Comparison of ENCODE assay signal across 8 cellular contexts in the genomic region with DNA sequence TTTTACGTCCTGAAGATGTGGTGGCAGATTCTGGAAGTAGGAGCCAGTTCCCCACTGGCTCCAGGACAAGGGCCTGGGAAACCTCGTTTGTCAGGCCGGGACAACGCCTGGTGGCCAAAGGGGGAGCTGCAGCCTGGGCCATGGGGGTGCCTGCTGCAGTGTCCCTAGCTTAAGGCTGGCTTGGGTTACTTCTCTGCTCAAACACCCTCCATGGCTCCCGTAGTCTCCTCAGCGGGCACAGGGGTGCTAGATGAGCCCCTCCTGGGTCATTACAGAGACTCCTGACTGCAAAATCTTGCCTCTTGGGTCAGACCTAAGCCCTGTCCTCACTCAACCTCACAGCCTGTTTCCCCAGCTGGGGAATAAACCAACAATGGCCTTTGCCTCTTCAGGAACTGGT. TPM values are rescaled to one million over a fixed set of nuclear protein-coding genes. Genes with fewer than 3 reads are reported as not detected.
DNase-seq lines count a peak whose midpoint lies in the region; ATAC-seq and TF ChIP-seq lines count a peak whose summit lies in the region.

No MANE protein-coding gene starts in this region.

- H3K36me3 ChIP-seq in HCT116 (ENCODE audit: control insufficient read depth in 1 of 2, insufficient read depth in 2 of 2, low read length in 2 of 2) (no peaks in the 10 kb centered on the region), right lobe of liver (no peaks in the 10 kb centered on the region), ascending aorta (no peaks in the 10 kb centered on the region)

- H3K9me2 ChIP-seq in HCT116 (ENCODE audit: insufficient read depth) = no peaks in the 10 kb centered on the region

- H3K9ac ChIP-seq in HCT116 (ENCODE audit: low read length) = no peak overlapping the region

- no peaks in the 10 kb centered on the region for H3K9me3 ChIP-seq in CD4-positive, alpha-beta T cell (ENCODE audit: control insufficient read depth, low read length)
- no peaks in the 10 kb centered on the region for H3K9me3 ChIP-seq in HCT116 (ENCODE audit: control insufficient read depth in 1 of 2, insufficient read depth in 1 of 2, low read depth in 1 of 2, low read length in 2 of 2)
- no peaks in the 10 kb centered on the region for H3K9me3 ChIP-seq in right lobe of liver
- no peaks in the 10 kb centered on the region for H3K9me3 ChIP-seq in ascending aorta

- no peaks in the 10 kb centered on the region for H3K79me2 ChIP-seq in HCT116 (ENCODE audit: insufficient read depth, low read length)

- no peaks in the 10 kb centered on the region for H3K9me3 Mint-ChIP-seq in CD4-positive, alpha-beta T cell
- no peaks in the 10 kb centered on the region for H3K9me3 Mint-ChIP-seq in activated T-helper 17 cell treated with anti-CD3 and anti-CD28 coated beads, Interleukin-2, amount 50 U/mL, for 72 hours

- TF ChIP-seq CTCF in CD4-positive, alpha-beta T cell (IDR thresholded peaks at IDR 0.05) = peak; percentile 31
- TF ChIP-seq CTCF in HCT116 (IDR thresholded peaks at IDR 0.05 in 2 of 3, conservative IDR thresholded peaks at IDR 0.05 in 1 of 3; ENCODE audit: borderline replicate concordance in 1 of 3, insufficient read depth in 1 of 3, low read depth in 2 of 3, low read length in 2 of 3) (peak; percentile 22 to 84 (median 69); a peak in 4 of 6 replicates), right lobe of liver (IDR thresholded peaks at IDR 0.05) (peak; percentile 21 to 39 (median 26)), ascending aorta (IDR thresholded peaks at IDR 0.05) (peak in 1 of 3 experiments; percentile 25)

- no peaks in the 10 kb centered on the region for H3K27me3 ChIP-seq in CD4-positive, alpha-beta T cell (ENCODE audit: control insufficient read depth, insufficient read depth, low read length)
- H3K27me3 ChIP-seq in HCT116 (ENCODE audit: insufficient read depth, low read length) = no peaks in the 10 kb centered on the region
- no peaks in the 10 kb centered on the region for H3K27me3 ChIP-seq in right lobe of liver
- no peaks in the 10 kb centered on the region for H3K27me3 ChIP-seq in ascending aorta

- peak; percentile 70 for ATAC-seq in CD4-positive, alpha-beta T cell (ENCODE audit: poor library complexity)
- ATAC-seq in HCT116 (peak; percentile 81), right lobe of liver (peak in 2 of 4 donors; percentile 31 to 48), HG03135 (IDR thresholded peaks at IDR 0.05; ENCODE audit: unreplicated experiment) (no peak)
- ATAC-seq in activated T-helper 17 cell treated with anti-CD3 and anti-CD28 coated beads, Interleukin-2, amount 50 U/mL, for 72 hours (replicated peaks) = peak; percentile 39

- H2AFZ ChIP-seq in HCT116 (ENCODE audit: low read depth, low read length, poor library complexity, severe bottlenecking) = no peak overlapping the region

- no CpG with 5 or more reads among the region's 6 CpGs for WGBS in right lobe of liver (ENCODE audit: insufficient coverage, low coverage, low lambda C conversion rate, missing lambda C conversion rate)

- no peaks in the 10 kb centered on the region for H3K36me3 Mint-ChIP-seq in CD4-positive, alpha-beta T cell (ENCODE audit: low read depth)
- no peaks in the 10 kb centered on the region for H3K36me3 Mint-ChIP-seq in activated T-helper 17 cell treated with anti-CD3 and anti-CD28 coated beads, Interleukin-2, amount 50 U/mL, for 72 hours (ENCODE audit: low read depth)

- H3K4me2 ChIP-seq in HCT116 (ENCODE audit: low read length) = no peak overlapping the region

- no TSS peak for BruUV-seq in HCT116 (replicated peaks; lab: Mats Ljungman, UMichigan)

- intact Hi-C loops in CD4-positive, alpha-beta T cell (cut with DNase I, micrococcal nuclease) = no loop called here
- intact Hi-C loops in HCT116 (cut with micrococcal nuclease) = no loop called here
- intact Hi-C loops in right lobe of liver (cut with DNase I) = no loop called here
- intact Hi-C loops in ascending aorta (cut with DNase I) = no loop called here

- H4K20me1 ChIP-seq in HCT116 (ENCODE audit: insufficient read depth) = no peaks in the 10 kb centered on the region

- DNase-seq in CD4-positive, alpha-beta T cell = peak in 1 of 10 experiments; percentile 34
- DNase-seq in HCT116 (ENCODE audit: low read depth, low spot score) (no peak), right lobe of liver (no peak), ascending aorta (ENCODE audit: low spot score in 2 of 2) (no peak), NCI-H345 treated with DMSO at 0.1 percent for 48 hours (lab: John Stamatoyannopoulos, UW; ENCODE audit: unreplicated experiment) (no peak), NCI-H748 treated with DMSO at 0.1 percent for 48 hours (lab: John Stamatoyannopoulos, UW) (no peak)

- H3K4me1 Mint-ChIP-seq in CD4-positive, alpha-beta T cell (ENCODE audit: low read depth) = peaks cover 4% of the 10 kb centered on the region
- H3K4me1 Mint-ChIP-seq in activated T-helper 17 cell treated with anti-CD3 and anti-CD28 coated beads, Interleukin-2, amount 50 U/mL, for 72 hours = peaks cover 5% of the 10 kb centered on the region

- TF ChIP-seq POLR2A in HCT116 (IDR thresholded peaks at IDR 0.05; ENCODE audit: borderline replicate concordance, extremely low read depth, insufficient read depth, insufficient read length) (no peak), right lobe of liver (IDR thresholded peaks at IDR 0.05) (no peak)

- H3K4me1 ChIP-seq in HCT116 (ENCODE audit: control insufficient read depth in 1 of 2, insufficient read depth in 2 of 2, low read length in 2 of 2) = no peaks in the 10 kb centered on the region
- H3K4me1 ChIP-seq in right lobe of liver = no peaks in the 10 kb centered on the region
- no peaks in the 10 kb centered on the region for H3K4me1 ChIP-seq in ascending aorta

- no peak overlapping the region for H3K4me3 Mint-ChIP-seq in CD4-positive, alpha-beta T cell
- H3K4me3 Mint-ChIP-seq in activated T-helper 17 cell treated with anti-CD3 and anti-CD28 coated beads, Interleukin-2, amount 50 U/mL, for 72 hours = no peak overlapping the region

- POLR2A ChIA-PET in CD4-positive, alpha-beta T cell (lab: Charles Lee) = no interaction called here
- POLR2A ChIA-PET in HCT116 (lab: Charles Lee) = interaction anchor here (0.8 kb wide), 1 partner anchor 12 kb away, joined by 3 read pairs; no protein-coding TSS in a partner anchor

- CTCF ChIA-PET in CD4-positive, alpha-beta T cell (lab: Charles Lee) = interaction anchor here (0.6 to 2.4 kb wide), 3 partner anchors 21 to 109 kb away, joined by 3 to 9 read pairs (median 6); no protein-coding TSS in a partner anchor
- CTCF ChIA-PET in HCT116 (lab: Charles Lee) = interaction anchor here (0.6 to 4.9 kb wide), 10 partner anchors 9 to 63 kb away, joined by 3 to 52 read pairs (median 3); partner anchors contain the start of gene YJEFN3

- peak; percentile 47; the same call in 1 of the 2 replicates for TF ChIP-seq RAD21 in HCT116 (IDR thresholded peaks at IDR 0.05; ENCODE audit: low read depth)

- H3K4me3 ChIP-seq in HCT116 (replicated peaks in 1 of 2; ENCODE audit: low read depth in 1 of 2, low read length in 2 of 2) (no peak overlapping the region), right lobe of liver (no peak overlapping the region), ascending aorta (no peak overlapping the region)

- no peaks in the 10 kb centered on the region for H3K27me3 Mint-ChIP-seq in CD4-positive, alpha-beta T cell
- H3K27me3 Mint-ChIP-seq in activated T-helper 17 cell treated with anti-CD3 and anti-CD28 coated beads, Interleukin-2, amount 50 U/mL, for 72 hours = no peaks in the 10 kb centered on the region

- no peak overlapping the region for H3K27ac Mint-ChIP-seq in CD4-positive, alpha-beta T cell
- H3K27ac Mint-ChIP-seq in activated T-helper 17 cell treated with anti-CD3 and anti-CD28 coated beads, Interleukin-2, amount 50 U/mL, for 72 hours = no peak overlapping the region

- H3K27ac ChIP-seq in CD4-positive, alpha-beta T cell (ENCODE audit: low read depth, low read length) = no peak overlapping the region
- H3K27ac ChIP-seq in HCT116 (ENCODE audit: low read depth, low read length) (no peak overlapping the region), right lobe of liver (no peak overlapping the region), ascending aorta (no peak overlapping the region)

- RAD21 ChIA-PET in HCT116 (lab: Charles Lee; ENCODE audit: low non-redundant PET in 1 of 2, low total read pairs in 2 of 2, uncharacterized antibody in 2 of 2, unreplicated experiment in 2 of 2) = interaction anchor here (0.7 to 1.0 kb wide), 2 partner anchors 21 to 27 kb away, joined by 3 to 5 read pairs; no protein-coding TSS in a partner anchor

TF ChIP-seq in HCT116, 20 proteins besides CTCF, POLR2A, EP300 and RAD21:
- no peak for TF ChIP-seq EGR1 (IDR thresholded peaks at IDR 0.05; ENCODE audit: low read depth)
- TF ChIP-seq CEBPB (IDR thresholded peaks at IDR 0.05; ENCODE audit: low read depth) = no peak
- no peak for TF ChIP-seq TCF7L2 (IDR thresholded peaks at IDR 0.05; ENCODE audit: borderline replicate concordance, extremely low read depth, insufficient read depth, insufficient read length)

RNA-seq across cellular contexts. Expression of gene CILP2, which starts 14.7 kb away (rescaled TPM):
- 1 to 10 TPM; 1.1 to 1.7 TPM for total RNA-seq in CD4-positive, alpha-beta T cell
- total RNA-seq in HCT116 (2021; ENCODE audit: unreplicated experiment) (13.1 TPM), right lobe of liver (under 1 TPM in 4 of 6 experiments, not detected in 2; 0.05 to 0.33 (median 0.19) TPM), ascending aorta (not detected)
- polyA plus RNA-seq in HCT116 (2012) = 9.3 and 10.3 TPM in 2 replicates
- total RNA-seq in activated T-helper 17 cell treated with anti-CD3 and anti-CD28 coated beads, Interleukin-2, amount 50 U/mL, for 72 hours = under 1 TPM; 0.26 to 0.97 TPM

RNA-seq across cellular contexts. Expression of gene YJEFN3, which starts 24.1 kb away (rescaled TPM):
- 1 to 10 TPM; 3.7 to 4.4 TPM for total RNA-seq in CD4-positive, alpha-beta T cell
- total RNA-seq in HCT116 (2021; ENCODE audit: unreplicated experiment) (25.3 TPM), right lobe of liver (1 to 10 TPM in 4 of 6 experiments, under 1 TPM in 2; 0.31 to 4.2 (median 1.8) TPM), ascending aorta (3.5 TPM)
- 10.1 and 11.7 TPM in 2 replicates for polyA plus RNA-seq in HCT116 (2012)
- total RNA-seq in activated T-helper 17 cell treated with anti-CD3 and anti-CD28 coated beads, Interleukin-2, amount 50 U/mL, for 72 hours = 10 to 100 TPM in 1 of 2 donors, 1 to 10 TPM in 1; 6.7 to 10.3 TPM

RNA-seq across cellular contexts. Expression of gene NDUFA13, which starts 36.8 kb away (rescaled TPM):
- 100 to 1,000 TPM; 145 to 156 TPM for total RNA-seq in CD4-positive, alpha-beta T cell
- total RNA-seq in HCT116 (2021; ENCODE audit: unreplicated experiment) = 339 TPM
- 415 and 570 TPM in 2 replicates for polyA plus RNA-seq in HCT116 (2012)
- total RNA-seq in activated T-helper 17 cell treated with anti-CD3 and anti-CD28 coated beads, Interleukin-2, amount 50 U/mL, for 72 hours = 100 to 1,000 TPM; 276 to 397 TPM
- total RNA-seq in right lobe of liver = 100 to 1,000 TPM in 4 of 6 experiments, 10 to 100 TPM in 2; 20.8 to 202 (median 154) TPM
- 12.7 TPM for total RNA-seq in ascending aorta

RNA-seq across cellular contexts. Expression of gene TSSK6, which starts 37.5 kb away (rescaled TPM):
- total RNA-seq in CD4-positive, alpha-beta T cell = 1 to 10 TPM; 3.4 to 5.5 TPM
- total RNA-seq in HCT116 (2021; ENCODE audit: unreplicated experiment) (4.1 TPM), right lobe of liver (1 to 10 TPM in 4 of 6 experiments, under 1 TPM in 2; 0.53 to 2.9 (median 1.1) TPM), ascending aorta (not detected)
- polyA plus RNA-seq in HCT116 (2012) = 2.7 and 4.1 TPM in 2 replicates
- total RNA-seq in activated T-helper 17 cell treated with anti-CD3 and anti-CD28 coated beads, Interleukin-2, amount 50 U/mL, for 72 hours = 1 to 10 TPM; 4.1 to 4.5 TPM
